In genomic region chr3:38805765-38806386, GRCh38 we compare ENCODE assay signal across 1 cellular context.
A peak's percentile ranks its signal among the peaks of the same experiment; 100 is the strongest.
TF ChIP-seq lines count a peak whose summit lies in the region.

No MANE protein-coding gene starts in this region.

TF ChIP-seq in HepG2, 621 proteins besides CTCF, POLR2A, EP300 and RAD21 (continued from another document and continues in another):
- TF ChIP-seq ZHX1 (CRISPR knock-in tag; IDR thresholded peaks at IDR 0.05; ENCODE audit: low read depth): peak; percentile 97
- 0 out of 2 replicates have a peak, but pooled peaks have one; percentile 46 for TF ChIP-seq NAIF1 (CRISPR knock-in tag; IDR thresholded peaks at IDR 0.05; ENCODE audit: borderline replicate concordance)
- TF ChIP-seq ARID5B (CRISPR knock-in tag; IDR thresholded peaks at IDR 0.05): peak; percentile 90
- TF ChIP-seq KDM1A (CRISPR knock-in tag; IDR thresholded peaks at IDR 0.05): peak; percentile 61; the same call in 1 of the 2 replicates
- TF ChIP-seq HOXA3 (CRISPR knock-in tag; IDR thresholded peaks at IDR 0.05): peak; percentile 79
- TF ChIP-seq ZNF350 (CRISPR knock-in tag; IDR thresholded peaks at IDR 0.05; ENCODE audit: borderline replicate concordance, low read depth): no peak; the same call in 1 of the 2 replicates
- no peak for TF ChIP-seq SRSF9 (IDR thresholded peaks at IDR 0.05; ENCODE audit: borderline replicate concordance, insufficient read depth, low read depth, low read length, poor library complexity, severe bottlenecking)
- TF ChIP-seq ZNF564 (CRISPR knock-in tag; IDR thresholded peaks at IDR 0.05): peak; percentile 95
- TF ChIP-seq HNRNPL (IDR thresholded peaks at IDR 0.05; ENCODE audit: low read depth, low read length): no peak
- TF ChIP-seq ZNF766 (CRISPR knock-in tag; IDR thresholded peaks at IDR 0.05; ENCODE audit: borderline replicate concordance): peak; percentile 99
- TF ChIP-seq ZNF7 (CRISPR knock-in tag; IDR thresholded peaks at IDR 0.05): peak; percentile 90
- TF ChIP-seq CCDC6 (CRISPR knock-in tag; IDR thresholded peaks at IDR 0.05): peak; percentile 96
- peak; percentile 91 for TF ChIP-seq PRDM10 (CRISPR knock-in tag; IDR thresholded peaks at IDR 0.05; ENCODE audit: low read depth)
- peak; percentile 77 for TF ChIP-seq PHF20 (CRISPR knock-in tag; IDR thresholded peaks at IDR 0.05)
- peak; percentile 95 for TF ChIP-seq ZNF614 (CRISPR knock-in tag; IDR thresholded peaks at IDR 0.05; ENCODE audit: borderline replicate concordance)
- TF ChIP-seq ZNF10 (CRISPR knock-in tag; IDR thresholded peaks at IDR 0.05; ENCODE audit: borderline replicate concordance, low read depth): no peak
- peak; percentile 97 for TF ChIP-seq ZNF639 (CRISPR knock-in tag; conservative IDR thresholded peaks at IDR 0.05)
- TF ChIP-seq, protein P1, sequence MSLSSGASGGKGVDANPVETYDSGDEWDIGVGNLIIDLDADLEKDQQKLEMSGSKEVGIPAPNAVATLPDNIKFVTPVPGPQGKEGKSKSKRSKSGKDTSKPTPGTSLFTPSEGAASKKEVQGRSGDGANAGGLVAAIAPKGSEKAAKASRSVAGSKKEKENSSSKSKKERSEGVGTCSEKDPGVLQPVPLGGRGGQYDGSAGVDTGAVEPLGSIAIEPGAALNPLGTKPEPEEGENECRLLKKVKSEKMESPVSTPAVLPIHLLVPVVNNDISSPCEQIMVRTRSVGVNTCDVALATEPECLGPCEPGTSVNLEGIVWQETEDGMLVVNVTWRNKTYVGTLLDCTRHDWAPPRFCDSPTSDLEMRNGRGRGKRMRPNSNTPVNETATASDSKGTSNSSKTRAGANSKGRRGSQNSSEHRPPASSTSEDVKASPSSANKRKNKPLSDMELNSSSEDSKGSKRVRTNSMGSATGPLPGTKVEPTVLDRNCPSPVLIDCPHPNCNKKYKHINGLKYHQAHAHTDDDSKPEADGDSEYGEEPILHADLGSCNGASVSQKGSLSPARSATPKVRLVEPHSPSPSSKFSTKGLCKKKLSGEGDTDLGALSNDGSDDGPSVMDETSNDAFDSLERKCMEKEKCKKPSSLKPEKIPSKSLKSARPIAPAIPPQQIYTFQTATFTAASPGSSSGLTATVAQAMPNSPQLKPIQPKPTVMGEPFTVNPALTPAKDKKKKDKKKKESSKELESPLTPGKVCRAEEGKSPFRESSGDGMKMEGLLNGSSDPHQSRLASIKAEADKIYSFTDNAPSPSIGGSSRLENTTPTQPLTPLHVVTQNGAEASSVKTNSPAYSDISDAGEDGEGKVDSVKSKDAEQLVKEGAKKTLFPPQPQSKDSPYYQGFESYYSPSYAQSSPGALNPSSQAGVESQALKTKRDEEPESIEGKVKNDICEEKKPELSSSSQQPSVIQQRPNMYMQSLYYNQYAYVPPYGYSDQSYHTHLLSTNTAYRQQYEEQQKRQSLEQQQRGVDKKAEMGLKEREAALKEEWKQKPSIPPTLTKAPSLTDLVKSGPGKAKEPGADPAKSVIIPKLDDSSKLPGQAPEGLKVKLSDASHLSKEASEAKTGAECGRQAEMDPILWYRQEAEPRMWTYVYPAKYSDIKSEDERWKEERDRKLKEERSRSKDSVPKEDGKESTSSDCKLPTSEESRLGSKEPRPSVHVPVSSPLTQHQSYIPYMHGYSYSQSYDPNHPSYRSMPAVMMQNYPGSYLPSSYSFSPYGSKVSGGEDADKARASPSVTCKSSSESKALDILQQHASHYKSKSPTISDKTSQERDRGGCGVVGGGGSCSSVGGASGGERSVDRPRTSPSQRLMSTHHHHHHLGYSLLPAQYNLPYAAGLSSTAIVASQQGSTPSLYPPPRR (CRISPR knock-in tag; IDR thresholded peaks at IDR 0.05; ENCODE audit: borderline replicate concordance): peak; percentile 61; the same call in 1 of the 2 replicates
- peak; percentile 99 for TF ChIP-seq NFKBIZ (CRISPR knock-in tag; IDR thresholded peaks at IDR 0.05)
- TF ChIP-seq STAG1 (CRISPR knock-in tag; IDR thresholded peaks at IDR 0.05): peak; percentile 30
- peak; percentile 94 for TF ChIP-seq ZNF205 (CRISPR knock-in tag; IDR thresholded peaks at IDR 0.05)
- peak; percentile 92 for TF ChIP-seq ZNF253 (CRISPR knock-in tag; IDR thresholded peaks at IDR 0.05; ENCODE audit: borderline replicate concordance)
- TF ChIP-seq ZNF747 (CRISPR knock-in tag; IDR thresholded peaks at IDR 0.05; ENCODE audit: borderline replicate concordance): 0 out of 2 replicates have a peak, but pooled peaks have one; percentile 58
- TF ChIP-seq RFX1 (IDR thresholded peaks at IDR 0.05): no peak
- TF ChIP-seq SALL2 (CRISPR knock-in tag; IDR thresholded peaks at IDR 0.05): peak; percentile 87
- TF ChIP-seq, protein P2, sequence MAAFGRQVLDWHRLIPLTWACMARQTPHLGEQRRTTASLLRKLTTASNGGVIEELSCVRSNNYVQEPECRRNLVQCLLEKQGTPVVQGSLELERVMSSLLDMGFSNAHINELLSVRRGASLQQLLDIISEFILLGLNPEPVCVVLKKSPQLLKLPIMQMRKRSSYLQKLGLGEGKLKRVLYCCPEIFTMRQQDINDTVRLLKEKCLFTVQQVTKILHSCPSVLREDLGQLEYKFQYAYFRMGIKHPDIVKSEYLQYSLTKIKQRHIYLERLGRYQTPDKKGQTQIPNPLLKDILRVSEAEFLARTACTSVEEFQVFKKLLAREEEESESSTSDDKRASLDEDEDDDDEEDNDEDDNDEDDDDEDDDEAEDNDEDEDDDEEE (CRISPR knock-in tag; IDR thresholded peaks at IDR 0.05): peak; percentile 99
- TF ChIP-seq, protein P3, sequence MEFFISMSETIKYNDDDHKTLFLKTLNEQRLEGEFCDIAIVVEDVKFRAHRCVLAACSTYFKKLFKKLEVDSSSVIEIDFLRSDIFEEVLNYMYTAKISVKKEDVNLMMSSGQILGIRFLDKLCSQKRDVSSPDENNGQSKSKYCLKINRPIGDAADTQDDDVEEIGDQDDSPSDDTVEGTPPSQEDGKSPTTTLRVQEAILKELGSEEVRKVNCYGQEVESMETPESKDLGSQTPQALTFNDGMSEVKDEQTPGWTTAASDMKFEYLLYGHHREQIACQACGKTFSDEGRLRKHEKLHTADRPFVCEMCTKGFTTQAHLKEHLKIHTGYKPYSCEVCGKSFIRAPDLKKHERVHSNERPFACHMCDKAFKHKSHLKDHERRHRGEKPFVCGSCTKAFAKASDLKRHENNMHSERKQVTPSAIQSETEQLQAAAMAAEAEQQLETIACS (CRISPR knock-in tag; IDR thresholded peaks at IDR 0.05): no peak
- peak; percentile 41; the same call in 1 of the 2 replicates for TF ChIP-seq PHF21A (CRISPR knock-in tag; IDR thresholded peaks at IDR 0.05)
- TF ChIP-seq, protein P4, sequence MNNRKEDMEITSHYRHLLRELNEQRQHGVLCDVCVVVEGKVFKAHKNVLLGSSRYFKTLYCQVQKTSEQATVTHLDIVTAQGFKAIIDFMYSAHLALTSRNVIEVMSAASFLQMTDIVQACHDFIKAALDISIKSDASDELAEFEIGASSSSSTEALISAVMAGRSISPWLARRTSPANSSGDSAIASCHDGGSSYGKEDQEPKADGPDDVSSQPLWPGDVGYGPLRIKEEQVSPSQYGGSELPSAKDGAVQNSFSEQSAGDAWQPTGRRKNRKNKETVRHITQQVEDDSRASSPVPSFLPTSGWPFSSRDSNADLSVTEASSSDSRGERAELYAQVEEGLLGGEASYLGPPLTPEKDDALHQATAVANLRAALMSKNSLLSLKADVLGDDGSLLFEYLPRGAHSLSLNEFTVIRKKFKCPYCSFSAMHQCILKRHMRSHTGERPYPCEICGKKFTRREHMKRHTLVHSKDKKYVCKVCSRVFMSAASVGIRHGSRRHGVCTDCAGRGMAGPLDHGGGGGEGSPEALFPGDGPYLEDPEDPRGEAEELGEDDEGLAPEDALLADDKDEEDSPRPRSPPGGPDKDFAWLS (CRISPR knock-in tag; IDR thresholded peaks at IDR 0.05; ENCODE audit: borderline replicate concordance): no peak
- TF ChIP-seq, protein P5, sequence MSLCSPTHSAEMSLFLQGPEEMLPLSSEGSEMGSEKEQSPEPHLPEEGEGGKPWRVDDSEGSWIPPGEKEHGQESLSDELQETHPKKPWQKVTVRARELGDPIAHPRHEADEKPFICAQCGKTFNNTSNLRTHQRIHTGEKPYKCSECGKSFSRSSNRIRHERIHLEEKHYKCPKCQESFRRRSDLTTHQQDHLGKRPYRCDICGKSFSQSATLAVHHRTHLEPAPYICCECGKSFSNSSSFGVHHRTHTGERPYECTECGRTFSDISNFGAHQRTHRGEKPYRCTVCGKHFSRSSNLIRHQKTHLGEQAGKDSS (CRISPR knock-in tag; IDR thresholded peaks at IDR 0.05; ENCODE audit: borderline replicate concordance, low read depth): peak; percentile 90; the same call in 1 of the 2 replicates
- TF ChIP-seq ZNF670 (CRISPR knock-in tag; IDR thresholded peaks at IDR 0.05; ENCODE audit: borderline replicate concordance): no peak
- TF ChIP-seq MIXL1 (CRISPR knock-in tag; IDR thresholded peaks at IDR 0.05): peak; percentile 98
- peak; percentile 99 for TF ChIP-seq ZBTB20 (CRISPR knock-in tag; IDR thresholded peaks at IDR 0.05; ENCODE audit: borderline replicate concordance, low read depth)
- no peak for TF ChIP-seq ZNF121 (CRISPR knock-in tag; IDR thresholded peaks at IDR 0.05)
- TF ChIP-seq ZNF232 (CRISPR knock-in tag; IDR thresholded peaks at IDR 0.05; ENCODE audit: borderline replicate concordance): peak; percentile 99
- no peak for TF ChIP-seq ZNF282 (IDR thresholded peaks at IDR 0.05; ENCODE audit: partially characterized antibody)
